Comparison of ENCODE assay signal across 29 cellular contexts in genomic region chr20:1875762-1876161, GRCh38. TPM values are rescaled to one million over a fixed set of nuclear protein-coding genes. Genes with fewer than 3 reads are reported as not detected.
DNase-seq lines count a peak whose midpoint lies in the region; ATAC-seq, FAIRE-seq and TF ChIP-seq lines count a peak whose summit lies in the region.
"Had no signal": no experiment of that assay in that cellular context is flagged by ENCODE, and none has a peak within 500 bp of the region (broad histone marks: within the 10 kb centered on the region; RNA-seq: fewer than 3 reads in every experiment).

No MANE protein-coding gene starts in this region.

- peak overlapping the region; percentile 66 for H3K4me2 ChIP-seq in HepG2 (ENCODE audit: low read depth, low read length)

- ATAC-seq in HepG2 (peak; percentile 15), right lobe of liver (no peak), natural killer cell (no peak), HG03175 (IDR thresholded peaks at IDR 0.05; ENCODE audit: unreplicated experiment) (no peak), HG02623 (IDR thresholded peaks at IDR 0.05; ENCODE audit: unreplicated experiment) (no peak)
- ATAC-seq: activated CD8-positive, alpha-beta memory T cell treated with anti-CD3 and anti-CD28 coated beads, Interleukin-2, amount 10 ng/mL, durations not matched to agents 7 days and 5 days; activated naive CD4-positive, alpha-beta T cell treated with anti-CD3 and anti-CD28 coated beads, Interleukin-2, amount 50 U/mL, for 72 hours had no signal

- H4K20me1 ChIP-seq in HepG2 (ENCODE audit: insufficient read depth, low read length), result no peaks in the 10 kb centered on the region

- BruUV-seq in HepG2 (replicated peaks; lab: Mats Ljungman, UMichigan), result no TSS peak

- no peak overlapping the region for H3K4me3 Mint-ChIP-seq in natural killer cell
- H3K4me3 Mint-ChIP-seq: activated CD4-positive, alpha-beta T cell treated with anti-CD3 and anti-CD28 coated beads, Interleukin-2, amount 10 ng/mL, durations not matched to agents 7 days and 5 days; activated CD8-positive, alpha-beta memory T cell treated with anti-CD3 and anti-CD28 coated beads, Interleukin-2, amount 10 ng/mL, durations not matched to agents 7 days and 5 days; activated T-helper 1 cell treated with anti-CD3 and anti-CD28 coated beads, Interleukin-12 subunit alpha, Interleukin-12 subunit beta, Interleukin-2, Interleukin-4 antibody, amounts not matched to agents 30 ng/mL and 10 ng/mL and 1 ng/mL, durations not matched to agents 14 hours and 24 hours and 36 hours had no signal

- H3K27ac Mint-ChIP-seq in natural killer cell, result no peak overlapping the region
- H3K27ac Mint-ChIP-seq: activated CD4-positive, alpha-beta T cell treated with anti-CD3 and anti-CD28 coated beads, Interleukin-2, amount 10 ng/mL, durations not matched to agents 7 days and 5 days; activated CD8-positive, alpha-beta memory T cell treated with anti-CD3 and anti-CD28 coated beads, Interleukin-2, amount 10 ng/mL, durations not matched to agents 7 days and 5 days; activated naive CD4-positive, alpha-beta T cell treated with anti-CD3 and anti-CD28 coated beads, Interleukin-2, amount 50 U/mL, for 72 hours; activated T-helper 1 cell treated with anti-CD3 and anti-CD28 coated beads, Interleukin-12 subunit alpha, Interleukin-12 subunit beta, Interleukin-2, Interleukin-4 antibody, amounts not matched to agents 30 ng/mL and 10 ng/mL and 1 ng/mL, durations not matched to agents 14 hours and 24 hours and 36 hours had no signal

- in situ Hi-C loops in HepG2 (cut with HindIII; ENCODE audit: extremely low pct_ligation_motif_present, low pct_unique_long_range_greater_than_20kb), result no loop called here

- peaks cover 0 to 13% of the 10 kb centered on the region in 2 donors for H3K27me3 Mint-ChIP-seq in natural killer cell (ENCODE audit: low read depth in 2 of 2)
- H3K27me3 Mint-ChIP-seq: activated CD4-positive, alpha-beta T cell treated with anti-CD3 and anti-CD28 coated beads, Interleukin-2, amount 10 ng/mL, durations not matched to agents 7 days and 5 days; activated CD8-positive, alpha-beta memory T cell treated with anti-CD3 and anti-CD28 coated beads, Interleukin-2, amount 10 ng/mL, durations not matched to agents 7 days and 5 days had no signal

- CTCF ChIA-PET in HepG2 (lab: Yijun Ruan, JAX; ENCODE audit: low intra/inter-chr PET ratio, low total read pairs), result no interaction called here

- no peaks in the 10 kb centered on the region for H3K79me2 ChIP-seq in HepG2 (ENCODE audit: insufficient read depth, low read length)

- TF ChIP-seq RAD21 in HepG2 (CRISPR knock-in tag; IDR thresholded peaks at IDR 0.05), result no peak

- TF ChIP-seq POLR2A in HepG2 (IDR thresholded peaks at IDR 0.05; ENCODE audit: insufficient read depth in 1 of 2, low read depth in 2 of 2, low read length in 2 of 2), result no peak
- no peak for TF ChIP-seq POLR2A in right lobe of liver (IDR thresholded peaks at IDR 0.05)

- intact Hi-C loops in HepG2 (cut with micrococcal nuclease; ENCODE audit: unreplicated experiment), result no loop called here
- intact Hi-C loops in right lobe of liver (cut with DNase I), result loop anchor here (10.0 kb wide), 1 partner anchor 61 kb away; no protein-coding TSS in a partner anchor
- intact Hi-C loops in natural killer cell (cut with micrococcal nuclease), result no loop called here

- no peak overlapping the region for H2AFZ ChIP-seq in HepG2 (ENCODE audit: low read length)

- H3K4me3 ChIP-seq in HepG2 (replicated peaks in 1 of 3; ENCODE audit: insufficient read depth in 1 of 3, low read depth in 2 of 3, low read length in 3 of 3), result peak overlapping the region in 1 of 3 experiments; percentile 45; a peak in 1 of 6 replicates
- no peak overlapping the region for H3K4me3 ChIP-seq in right lobe of liver
- no peak overlapping the region for H3K4me3 ChIP-seq in epithelial cell of esophagus (ENCODE audit: low read length)
- H3K4me3 ChIP-seq: esophagus muscularis mucosa, lung, thoracic aorta had no signal

- H3K9ac ChIP-seq in HepG2 (ENCODE audit: insufficient read depth, low read depth, low read length), result no peak overlapping the region

- H3K36me3 ChIP-seq in HepG2 (replicated peaks in 1 of 2; ENCODE audit: control insufficient read depth in 1 of 2, insufficient read depth in 2 of 2, low read length in 2 of 2), result no peaks in the 10 kb centered on the region
- H3K36me3 ChIP-seq in right lobe of liver, result no peaks in the 10 kb centered on the region
- H3K36me3 ChIP-seq: esophagus muscularis mucosa, thoracic aorta had no signal

- H3K27ac ChIP-seq in HepG2 (ENCODE audit: extremely low read length, insufficient read depth, low read length) (no peak overlapping the region), right lobe of liver (no peak overlapping the region)
- H3K27ac ChIP-seq: esophagus muscularis mucosa, thoracic aorta, VCaP had no signal

- POLR2A ChIA-PET in HepG2 (lab: Yijun Ruan, JAX), result interaction anchor here (0.9 to 2.0 kb wide), 4 partner anchors 12 to 47 kb away, joined by 3 to 10 read pairs (median 5); no protein-coding TSS in a partner anchor

- TF ChIP-seq CTCF in HepG2 (CRISPR knock-in tag; IDR thresholded peaks at IDR 0.05), result no peak
- TF ChIP-seq CTCF in right lobe of liver (IDR thresholded peaks at IDR 0.05), result no peak
- no peak for TF ChIP-seq CTCF in epithelial cell of esophagus (IDR thresholded peaks at IDR 0.05; ENCODE audit: insufficient read depth, low read depth, low read length, missing control alignments)
- no peak for TF ChIP-seq CTCF in natural killer cell (IDR thresholded peaks at IDR 0.05)

- H3K4me1 ChIP-seq in HepG2 (ENCODE audit: insufficient read depth, low read length), result peaks cover 77% of the 10 kb centered on the region
- peaks cover 0 to 27% (median 11%) of the 10 kb centered on the region in 4 donors for H3K4me1 ChIP-seq in right lobe of liver

- H3K4me1 Mint-ChIP-seq in natural killer cell, result no peaks in the 10 kb centered on the region
- H3K4me1 Mint-ChIP-seq: activated CD4-positive, alpha-beta T cell treated with anti-CD3 and anti-CD28 coated beads, Interleukin-2, amount 10 ng/mL, durations not matched to agents 7 days and 5 days; activated CD8-positive, alpha-beta memory T cell treated with anti-CD3 and anti-CD28 coated beads, Interleukin-2, amount 10 ng/mL, durations not matched to agents 7 days and 5 days had no signal

- no peaks in the 10 kb centered on the region for H3K9me3 ChIP-seq in HepG2 (ENCODE audit: low read length)
- no peaks in the 10 kb centered on the region for H3K9me3 ChIP-seq in right lobe of liver
- H3K9me3 ChIP-seq: esophagus muscularis mucosa, thoracic aorta had no signal

- peaks cover 0 to 2% of the 10 kb centered on the region in 2 experiments; a peak in 1 of 5 replicates for H3K27me3 ChIP-seq in HepG2 (ENCODE audit: control insufficient read depth in 1 of 2, insufficient read depth in 2 of 2, low read length in 2 of 2)
- no peaks in the 10 kb centered on the region for H3K27me3 ChIP-seq in right lobe of liver

- no peak for DNase-seq in HepG2 (ENCODE audit: low spot score)
- DNase-seq in right lobe of liver, result no peak
- peak; percentile 34 to 52 for DNase-seq in NCI-H446 (lab: John Stamatoyannopoulos, UW)
- DNase-seq in epithelial cell of esophagus (ENCODE audit: low read depth), result peak; percentile 61
- no peak for DNase-seq in natural killer cell
- DNase-seq in AG08396 (ENCODE audit: low spot score), result no peak
- DNase-seq: activated CD4-positive, alpha-beta T cell treated with anti-CD3 and anti-CD28 coated beads, Interleukin-2, amount 10 ng/mL, durations not matched to agents 7 days and 5 days; activated CD8-positive, alpha-beta memory T cell treated with anti-CD3 and anti-CD28 coated beads, Interleukin-2, amount 10 ng/mL, durations not matched to agents 7 days and 5 days; effector memory CD4-positive, alpha-beta T cell; hypothalamus; kidney; NCI-H1092 treated with DMSO at 0.1 percent for 48 hours; NCI-H226; nucleus accumbens; stimulated activated CD4-positive, alpha-beta T cell treated with anti-CD3 and anti-CD28 coated beads, Interleukin-2, amount 100 ng/mL, for 48 hours; stimulated activated naive CD4-positive, alpha-beta T cell treated with Interleukin-2 at 50 U/mL for 16 hours had no signal

- 10% methylated on average over 7 of the region's 7 CpGs for WGBS in HepG2 (ENCODE audit: low lambda C conversion rate)
- WGBS in right lobe of liver (ENCODE audit: insufficient coverage, low coverage, low lambda C conversion rate, missing lambda C conversion rate), result 72% methylated on average over 4 of the region's 7 CpGs

- no peaks in the 10 kb centered on the region for H3K9me3 Mint-ChIP-seq in natural killer cell
- H3K9me3 Mint-ChIP-seq: activated CD4-positive, alpha-beta T cell treated with anti-CD3 and anti-CD28 coated beads, Interleukin-2, amount 10 ng/mL, durations not matched to agents 7 days and 5 days; activated naive CD4-positive, alpha-beta T cell treated with anti-CD3 and anti-CD28 coated beads, Interleukin-2, amount 50 U/mL, for 72 hours; activated T-helper 1 cell treated with anti-CD3 and anti-CD28 coated beads, Interleukin-12 subunit alpha, Interleukin-12 subunit beta, Interleukin-2, Interleukin-4 antibody, amounts not matched to agents 30 ng/mL and 10 ng/mL and 1 ng/mL, durations not matched to agents 14 hours and 24 hours and 36 hours had no signal

- H3K36me3 Mint-ChIP-seq in natural killer cell, result no peaks in the 10 kb centered on the region
- H3K36me3 Mint-ChIP-seq: activated CD8-positive, alpha-beta memory T cell treated with anti-CD3 and anti-CD28 coated beads, Interleukin-2, amount 10 ng/mL, durations not matched to agents 7 days and 5 days; activated naive CD4-positive, alpha-beta T cell treated with anti-CD3 and anti-CD28 coated beads, Interleukin-2, amount 50 U/mL, for 72 hours had no signal

- FAIRE-seq in HepG2 (lab: Jason Lieb, UNC), result no peak
- FAIRE-seq: astrocyte, frontal cortex, GM19239, kidney, RCC 7860 had no signal

- TF ChIP-seq EP300 in HepG2 (IDR thresholded peaks at IDR 0.05; ENCODE audit: low read depth in 2 of 2, low read length in 2 of 2) (no peak), HepG2 (CRISPR knock-in tag; IDR thresholded peaks at IDR 0.05; ENCODE audit: borderline replicate concordance) (no peak)

RNA-seq across cellular contexts. Expression of gene SIRPA, which starts 19.4 kb away (rescaled TPM):
- 13.1 and 17.6 TPM in 2 replicates for total RNA-seq in HepG2 (2016; rRNA removed; fragmentation: Illumina TruSeq; extraction: Trizol)
- 7.1 and 7.6 TPM in 2 replicates for total RNA-seq in HepG2 (2016; cell fraction: cytosol; rRNA removed; fragmentation: Illumina TruSeq; extraction: Trizol; ENCODE audit: low read depth)
- total RNA-seq in HepG2 (2016; cell fraction: insoluble cytoplasmic fraction; rRNA removed; fragmentation: Illumina TruSeq; extraction: Trizol), result 12.0 and 17.3 TPM in 2 replicates
- 23.3 and 25.2 TPM in 2 replicates for total RNA-seq in HepG2 (2016; cell fraction: membrane; rRNA removed; fragmentation: Illumina TruSeq; extraction: Trizol)
- 17.5 and 21.7 TPM in 2 replicates for total RNA-seq in HepG2 (2016; cell fraction: nucleus; rRNA removed; fragmentation: Illumina TruSeq; extraction: Trizol)
- polyA plus RNA-seq in HepG2 (2011; rRNA removed), result 6.8 and 7.2 TPM in 2 replicates
- polyA plus RNA-seq in HepG2 (2011; cell fraction: cytosol; rRNA removed), result 5.4 and 6.5 TPM in 2 replicates
- 9.1 and 9.3 TPM in 2 replicates for polyA plus RNA-seq in HepG2 (2011; cell fraction: nucleus; rRNA removed)
- polyA plus RNA-seq in HepG2 (2012), result 2.7 and 4.8 TPM in 2 replicates
- 20.1 and 21.9 TPM in 2 replicates for polyA plus RNA-seq in HepG2 (2016; cell fraction: cytosol; fragmentation: Illumina TruSeq; extraction: Trizol; ENCODE audit: low read depth)
- 23.3 and 30.2 TPM in 2 replicates for polyA plus RNA-seq in HepG2 (2016; cell fraction: insoluble cytoplasmic fraction; fragmentation: Illumina TruSeq; extraction: Trizol; ENCODE audit: low read depth)
- 44.9 and 45.6 TPM in 2 replicates for polyA plus RNA-seq in HepG2 (2016; cell fraction: membrane; fragmentation: Illumina TruSeq; extraction: Trizol; ENCODE audit: low read depth)
- polyA plus RNA-seq in HepG2 (2016; cell fraction: nucleus; fragmentation: Illumina TruSeq; extraction: Trizol; ENCODE audit: insufficient read depth, low read depth), result 53.5 and 55.1 TPM in 2 replicates
- polyA minus RNA-seq in HepG2 (2011; rRNA and poly(A)+ RNA removed; ENCODE audit: low replicate concordance), result 0.05 and 6.2 TPM in 2 replicates
- 2.5 and 3.8 TPM in 2 replicates for polyA minus RNA-seq in HepG2 (2011; cell fraction: cytosol; rRNA and poly(A)+ RNA removed)
- polyA minus RNA-seq in HepG2 (2011; cell fraction: nucleus; rRNA and poly(A)+ RNA removed), result 2.4 and 2.6 TPM in 2 replicates
- 10 to 100 TPM; 26.8 to 42.7 (median 34.8) TPM for total RNA-seq in right lobe of liver
- 1 to 10 TPM; 1.3 to 7.5 (median 2.3) TPM for total RNA-seq in natural killer cell
- total RNA-seq: activated CD4-positive, alpha-beta T cell treated with anti-CD3 and anti-CD28 coated beads, Interleukin-2, amount 10 ng/mL, durations not matched to agents 7 days and 5 days; activated CD8-positive, alpha-beta memory T cell treated with anti-CD3 and anti-CD28 coated beads, Interleukin-2, amount 10 ng/mL, durations not matched to agents 7 days and 5 days; activated T-helper 1 cell treated with anti-CD3 and anti-CD28 coated beads, Interleukin-12 subunit alpha, Interleukin-12 subunit beta, Interleukin-2, Interleukin-4 antibody, amounts not matched to agents 30 ng/mL and 10 ng/mL and 1 ng/mL, durations not matched to agents 14 hours and 24 hours and 36 hours; T-helper 2 cell treated with Interferon-gamma antibody and Interleukin-4, amounts not matched to agents 100 ng/mL and 5 ng/mL, for 36 hours had no signal

Comparison
In these comparisons a context has a peak if more than half of its experiments do, and no peak if none do; other contexts are left out.
1. intact Hi-C loops: an anchor here in right lobe of liver (10.0 kb wide); none called in HepG2 and natural killer cell.
2. DNase-seq: peak in NCI-H446 (2 of 2) and epithelial cell of esophagus (single experiment); none in HepG2 (single experiment), right lobe of liver (0 of 3), natural killer cell (single experiment) and AG08396 (single experiment).